ENCODE assay signal across 9 cellular contexts in genomic region chr20:25090492-25091429, GRCh38. TPM values are rescaled to one million over a fixed set of nuclear protein-coding genes. Genes with fewer than 3 reads are reported as not detected.
DNase-seq lines count a peak whose midpoint lies in the region; ATAC-seq and TF ChIP-seq lines count a peak whose summit lies in the region.
"Had no signal": no experiment of that assay in that cellular context is flagged by ENCODE, and none has a peak within 500 bp of the region (broad histone marks: within the 10 kb centered on the region; RNA-seq: fewer than 3 reads in every experiment).

No MANE protein-coding gene starts in this region.

- H3K27me3 Mint-ChIP-seq in activated CD4-positive, alpha-beta memory T cell treated with anti-CD3 and anti-CD28 coated beads for 36 hours = peaks cover 5% of the 10 kb centered on the region
- H3K27me3 Mint-ChIP-seq in naive thymus-derived CD8-positive, alpha-beta T cell = peaks cover under 1 to 12% (median 7%) of the 10 kb centered on the region in 5 donors
- peaks cover 15% of the 10 kb centered on the region for H3K27me3 Mint-ChIP-seq in MCF 10A (ENCODE audit: insufficient read depth, unreplicated experiment)

- no TSS peak for BruUV-seq in MCF 10A (replicated peaks; lab: Mats Ljungman, UMichigan)

- TF ChIP-seq CTCF in MCF 10A (IDR thresholded peaks at IDR 0.05; ENCODE audit: unreplicated experiment) = no peak

- CTCF ChIA-PET in activated CD4-positive, alpha-beta memory T cell treated with anti-CD3 and anti-CD28 coated beads for 36 hours (lab: Charles Lee) = interaction anchor here (1.0 to 2.6 kb wide), 5 partner anchors 26 to 173 kb away, joined by 3 to 10 read pairs (median 3); no protein-coding TSS in a partner anchor
- CTCF ChIA-PET in MCF 10A (lab: Yijun Ruan, JAX) = interaction anchor here (0.6 to 1.6 kb wide), 4 partner anchors 32 to 97 kb away, joined by 3 to 7 read pairs (median 3); no protein-coding TSS in a partner anchor

- intact Hi-C loops in activated CD4-positive, alpha-beta memory T cell treated with anti-CD3 and anti-CD28 coated beads for 36 hours (cut with micrococcal nuclease) = loop anchor here (5.0 kb wide), 1 partner anchor 147 kb away; no protein-coding TSS in a partner anchor
- intact Hi-C loops in MCF 10A (cut with micrococcal nuclease) = no loop called here

- H3K9me3 Mint-ChIP-seq in activated CD4-positive, alpha-beta memory T cell treated with anti-CD3 and anti-CD28 coated beads for 36 hours = no peaks in the 10 kb centered on the region
- H3K9me3 Mint-ChIP-seq in naive thymus-derived CD8-positive, alpha-beta T cell = no peaks in the 10 kb centered on the region
- H3K9me3 Mint-ChIP-seq in MCF 10A (ENCODE audit: unreplicated experiment) = no peaks in the 10 kb centered on the region

- H3K4me3 Mint-ChIP-seq in activated CD4-positive, alpha-beta memory T cell treated with anti-CD3 and anti-CD28 coated beads for 36 hours = peak overlapping the region; percentile 20
- peak overlapping the region in 9 of 10 donors; percentile 21 to 76 (median 72) for H3K4me3 Mint-ChIP-seq in naive thymus-derived CD8-positive, alpha-beta T cell
- no peak overlapping the region for H3K4me3 Mint-ChIP-seq in MCF 10A (ENCODE audit: unreplicated experiment)

- H3K27ac Mint-ChIP-seq in activated CD4-positive, alpha-beta memory T cell treated with anti-CD3 and anti-CD28 coated beads for 36 hours = peak overlapping the region; percentile 31
- H3K27ac Mint-ChIP-seq in naive thymus-derived CD8-positive, alpha-beta T cell = peak overlapping the region; percentile 39 to 95 (median 86)
- H3K27ac Mint-ChIP-seq in MCF 10A (ENCODE audit: low read depth, unreplicated experiment) = no peak overlapping the region

- peak; percentile 84 for DNase-seq in NCI-H1105 treated with DMSO at 0.1 percent for 48 hours (lab: John Stamatoyannopoulos, UW)
- peak; percentile 84 for DNase-seq in activated CD4-positive, alpha-beta memory T cell treated with anti-CD3 and anti-CD28 coated beads for 36 hours
- DNase-seq in naive thymus-derived CD8-positive, alpha-beta T cell = peak; percentile 55 to 89 (median 78)
- no peak for DNase-seq in dedifferentiated amniotic fluid mesenchymal stem cell (ENCODE audit: extremely low spot score)
- DNase-seq in MCF 10A (ENCODE audit: unreplicated experiment) = no peak
- no peak for DNase-seq in D341Med (ENCODE audit: low spot score)
- DNase-seq in anterior cingulate cortex (lab: John Stamatoyannopoulos, UW) = no peak

- H3K36me3 Mint-ChIP-seq in activated CD4-positive, alpha-beta memory T cell treated with anti-CD3 and anti-CD28 coated beads for 36 hours = no peaks in the 10 kb centered on the region
- no peaks in the 10 kb centered on the region for H3K36me3 Mint-ChIP-seq in naive thymus-derived CD8-positive, alpha-beta T cell
- H3K36me3 Mint-ChIP-seq in MCF 10A (ENCODE audit: insufficient read depth, unreplicated experiment) = no peaks in the 10 kb centered on the region

- ATAC-seq in GM19452 (IDR thresholded peaks at IDR 0.05; ENCODE audit: unreplicated experiment) = peak; percentile 75
- peak; percentile 99 for ATAC-seq in naive thymus-derived CD8-positive, alpha-beta T cell
- ATAC-seq: psoas muscle had no signal

- peaks cover 26% of the 10 kb centered on the region for H3K4me1 Mint-ChIP-seq in activated CD4-positive, alpha-beta memory T cell treated with anti-CD3 and anti-CD28 coated beads for 36 hours (ENCODE audit: low read depth)
- H3K4me1 Mint-ChIP-seq in naive thymus-derived CD8-positive, alpha-beta T cell = peaks cover 21 to 48% (median 32%) of the 10 kb centered on the region in 4 donors
- H3K4me1 Mint-ChIP-seq in MCF 10A (ENCODE audit: insufficient read depth, unreplicated experiment) = no peaks in the 10 kb centered on the region

- POLR2A ChIA-PET in activated CD4-positive, alpha-beta memory T cell treated with anti-CD3 and anti-CD28 coated beads for 36 hours (lab: Charles Lee) = interaction anchor here (0.8 to 0.9 kb wide), 2 partner anchors 33 to 104 kb away, joined by 3 to 4 read pairs; partner anchors contain the start of genes ACSS1 and ENTPD6
- POLR2A ChIA-PET in naive thymus-derived CD8-positive, alpha-beta T cell (lab: Charles Lee) = interaction anchor here (0.6 to 3.3 kb wide), 6 partner anchors 33 to 1012 kb away, joined by 3 to 28 read pairs (median 4); partner anchors contain the start of genes ACSS1, APMAP and ENTPD6
- POLR2A ChIA-PET in MCF 10A (lab: Yijun Ruan, JAX) = interaction anchor here (0.6 to 0.8 kb wide), 2 partner anchors 14 to 24 kb away, joined by 3 read pairs; no protein-coding TSS in a partner anchor

RNA-seq across cellular contexts. Expression of gene VSX1, which starts 8.8 kb away (rescaled TPM):
- not detected for total RNA-seq in activated CD4-positive, alpha-beta memory T cell treated with anti-CD3 and anti-CD28 coated beads for 36 hours
- total RNA-seq in naive thymus-derived CD8-positive, alpha-beta T cell = not detected
- polyA plus RNA-seq in naive thymus-derived CD8-positive, alpha-beta T cell = not detected
- total RNA-seq in MCF 10A (2022) = not detected in 2 replicates

RNA-seq across cellular contexts. Expression of gene ACSS1, which starts 32.8 kb away (rescaled TPM):
- total RNA-seq in activated CD4-positive, alpha-beta memory T cell treated with anti-CD3 and anti-CD28 coated beads for 36 hours = 10 to 100 TPM; 15.2 to 16.2 TPM
- 10 to 100 TPM; 56.7 to 57.8 TPM for total RNA-seq in naive thymus-derived CD8-positive, alpha-beta T cell
- 10 to 100 TPM; 45.2 to 48.2 (median 46.7) TPM for polyA plus RNA-seq in naive thymus-derived CD8-positive, alpha-beta T cell
- 0.51 and 0.83 TPM in 2 replicates for total RNA-seq in MCF 10A (2022)

Comparison
In these comparisons a context has a peak if more than half of its experiments do, and no peak if none do; other contexts are left out.
1. DNase-seq: peak in NCI-H1105 treated with DMSO at 0.1 percent for 48 hours (single experiment), activated CD4-positive, alpha-beta memory T cell treated with anti-CD3 and anti-CD28 coated beads for 36 hours (single experiment) and naive thymus-derived CD8-positive, alpha-beta T cell (10 of 10); none in dedifferentiated amniotic fluid mesenchymal stem cell (single experiment), MCF 10A (single experiment), D341Med (single experiment) and anterior cingulate cortex (0 of 58).